8 cellular contexts compared by ENCODE assay signal in the genomic region with DNA sequence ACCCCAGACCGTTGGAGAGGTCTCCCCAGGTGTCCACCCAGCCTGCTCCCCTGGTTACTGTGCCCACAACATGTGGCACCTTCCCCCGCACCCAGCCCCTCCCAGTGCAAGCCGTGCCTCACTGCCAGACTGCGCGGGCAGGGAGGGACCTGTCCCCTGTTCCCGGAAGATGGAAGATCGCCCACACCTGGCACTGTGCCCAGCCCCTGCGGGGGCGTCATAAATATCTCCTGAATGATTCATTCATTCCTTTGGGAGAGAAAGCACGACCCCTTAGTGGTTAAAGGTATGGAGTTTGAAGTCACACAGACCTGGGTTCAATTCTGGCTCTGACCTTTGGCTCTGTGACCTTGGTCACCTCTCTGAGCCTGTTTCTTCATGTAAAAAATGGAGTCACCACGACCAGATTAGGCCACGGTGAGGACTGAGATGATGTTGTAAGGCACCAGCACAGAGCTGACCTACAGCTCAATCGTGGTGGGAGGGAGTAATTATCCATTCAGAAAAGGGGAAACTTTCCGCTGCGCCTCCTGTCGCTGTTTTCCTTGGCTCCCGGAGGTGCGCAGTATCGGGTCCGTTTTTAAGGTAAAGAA. TPM values are rescaled to one million over a fixed set of nuclear protein-coding genes. Genes with fewer than 3 reads are reported as not detected.
DNase-seq lines count a peak whose midpoint lies in the region; ATAC-seq and TF ChIP-seq lines count a peak whose summit lies in the region.

No MANE protein-coding gene starts in this region.

- no peak for ATAC-seq in HG03097 (IDR thresholded peaks at IDR 0.05; ENCODE audit: low FRiP score, unreplicated experiment)
- no peak for ATAC-seq in HG03460 (IDR thresholded peaks at IDR 0.05; ENCODE audit: unreplicated experiment)
- ATAC-seq in GM18867 (IDR thresholded peaks at IDR 0.05; ENCODE audit: unreplicated experiment) = no peak
- no peak for ATAC-seq in GM19328 (IDR thresholded peaks at IDR 0.05; ENCODE audit: unreplicated experiment)

- POLR2A ChIA-PET in RWPE1 (lab: Yijun Ruan, JAX; ENCODE audit: low non-redundant PET) = interaction anchor here (0.7 kb wide), 1 partner anchor 27 kb away, joined by 4 read pairs; no protein-coding TSS in a partner anchor

- CTCF ChIA-PET in RWPE1 (lab: Yijun Ruan, JAX) = interaction anchor here (0.6 to 1.0 kb wide), 5 partner anchors 22 to 334 kb away, joined by 3 to 6 read pairs (median 3); no protein-coding TSS in a partner anchor

- intact Hi-C loops in posterior cingulate gyrus (cut with DNase I) = no loop called here

- TF ChIP-seq CTCF in RWPE1 (conservative IDR thresholded peaks at IDR 0.05; ENCODE audit: low read depth) (no peak), fibroblast of pulmonary artery (IDR thresholded peaks at IDR 0.05; ENCODE audit: low read length, missing control alignments) (no peak)

- H3K4me3 ChIP-seq in H7 (ENCODE audit: insufficient read depth, low read depth, low read length) (peak overlapping the region; percentile 42), fibroblast of pulmonary artery (replicated peaks; ENCODE audit: low read depth, low read length) (no peak overlapping the region)

- H3K27ac ChIP-seq in RWPE1 = peak overlapping the region; percentile 81

- DNase-seq in H7 (no peak), RWPE1 (ENCODE audit: low spot score) (peak; percentile 84), fibroblast of pulmonary artery (ENCODE audit: low read depth) (peak; percentile 68), posterior cingulate gyrus (peak in 8 of 10 donors; percentile 27 to 93 (median 64))

- H3K27me3 ChIP-seq in H7 (ENCODE audit: control insufficient read depth, insufficient read depth, low read length) = peaks cover 29% of the 10 kb centered on the region

- H3K36me3 ChIP-seq in H7 (replicated peaks; ENCODE audit: control insufficient read depth, insufficient read depth, low read length) = no peaks in the 10 kb centered on the region

RNA-seq across cellular contexts. Expression of a gene that starts 0.5 kb away (rescaled TPM):
- total RNA-seq in H7 (2014; rRNA removed; shearing (Covaris generic)) = 2.3 and 2.8 TPM in 2 replicates

RNA-seq across cellular contexts. Expression of a gene that starts 34.2 kb away (rescaled TPM):
- 8.7 and 15.7 TPM in 2 replicates for total RNA-seq in H7 (2014; rRNA removed; shearing (Covaris generic))

RNA-seq across cellular contexts. Expression of a gene that starts 47.3 kb away (rescaled TPM):
- 0.21 and 0.26 TPM in 2 replicates for total RNA-seq in H7 (2014; rRNA removed; shearing (Covaris generic))
